11 cellular contexts compared by ENCODE assay signal in the genomic region with DNA sequence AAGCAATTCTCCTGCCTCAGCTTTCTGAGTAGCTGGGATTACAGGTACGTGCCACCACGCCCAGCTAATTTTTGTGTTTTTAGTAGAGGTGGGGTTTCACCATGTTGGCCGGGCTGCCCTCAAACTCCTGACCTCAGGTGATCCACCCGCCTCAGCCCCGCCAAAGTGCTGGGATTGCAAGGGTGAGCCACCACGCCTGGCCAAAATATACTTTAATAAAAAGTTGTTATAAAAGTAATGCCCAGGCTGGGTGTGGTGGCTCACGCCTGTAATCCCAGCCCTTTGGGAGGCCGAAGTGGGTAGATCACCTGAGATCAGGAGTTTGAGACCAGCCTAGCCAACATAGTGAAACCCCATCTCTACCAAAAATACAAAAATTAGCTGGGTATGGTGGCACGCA. TPM values are rescaled to one million over a fixed set of nuclear protein-coding genes. Genes with fewer than 3 reads are reported as not detected.
DNase-seq lines count a peak whose midpoint lies in the region; ATAC-seq and TF ChIP-seq lines count a peak whose summit lies in the region.
"Not testable (repeated sequence)": the region's sequence is repeated elsewhere in the genome, so short reads cannot be mapped to it uniquely, and the experiment has no call there.
"Had no signal": no experiment of that assay in that cellular context is flagged by ENCODE, and none has a peak within 500 bp of the region (broad histone marks: within the 10 kb centered on the region; RNA-seq: fewer than 3 reads in every experiment).

No MANE protein-coding gene starts in this region.

- H3K9me3 ChIP-seq in GM23248 (ENCODE audit: low read depth); PC-9 (ENCODE audit: insufficient read depth, low read depth); RWPE2 (ENCODE audit: severe bottlenecking); colonic mucosa; transverse colon: not testable (repeated sequence)

- not testable (repeated sequence) for TF ChIP-seq POLR2A in transverse colon (IDR thresholded peaks at IDR 0.05)

- POLR2A ChIA-PET in PC-9 (lab: Charles Lee; ENCODE audit: unreplicated experiment): not testable (repeated sequence)

- 97 to 99% methylated on average over 9 of the region's 9 CpGs for WGBS in GM23248 (ENCODE audit: low coverage in 1 of 2, low lambda C conversion rate in 2 of 2, missing lambda C conversion rate in 2 of 2), 2 experiments
- WGBS in transverse colon (ENCODE audit: low coverage in 1 of 2), 2 donors: 71 to 100% methylated on average over 1 to 9 of the region's 9 CpGs

- H3F3A ChIP-seq in GM23248 (ENCODE audit: insufficient read depth): peaks cover 44% of the 10 kb centered on the region
- peaks cover 42% of the 10 kb centered on the region for H3F3A ChIP-seq in PC-9 (ENCODE audit: insufficient read depth, low read depth)

- H3K9ac ChIP-seq in GM23248; colonic mucosa (ENCODE audit: low read depth in 2 of 2, low read length in 2 of 2): not testable (repeated sequence)

- BruUV-seq in PC-9 (replicated peaks; lab: Mats Ljungman, UMichigan): not testable (repeated sequence)

- H3K27ac ChIP-seq in GM23248 (peak overlapping the region; percentile 96), PC-9 (peak overlapping the region; percentile 90), RWPE2 (ENCODE audit: poor library complexity, severe bottlenecking) (peak overlapping the region; percentile 96), foreskin keratinocyte (peak overlapping the region; percentile 78), skin epidermis (peak overlapping the region in 11 of 21 experiments; percentile 15 to 67 (median 50)), transverse colon (peak overlapping the region in 1 of 4 donors; percentile 6)
- not testable (repeated sequence) for H3K27ac ChIP-seq in colonic mucosa

- TF ChIP-seq CTCF in PC-9 (conservative IDR thresholded peaks at IDR 0.05); RWPE2 (IDR thresholded peaks at IDR 0.05; ENCODE audit: poor library complexity, severe bottlenecking); colonic mucosa (IDR thresholded peaks at IDR 0.05); foreskin keratinocyte (conservative IDR thresholded peaks at IDR 0.05); transverse colon (IDR thresholded peaks at IDR 0.05): not testable (repeated sequence)

- H3K4me1 ChIP-seq in GM23248 (ENCODE audit: insufficient read depth) (peaks cover 33% of the 10 kb centered on the region), PC-9 (replicated peaks; ENCODE audit: insufficient read depth) (peaks cover 34% of the 10 kb centered on the region), RWPE2 (ENCODE audit: insufficient read depth, poor library complexity, severe bottlenecking) (peaks cover 39% of the 10 kb centered on the region), colonic mucosa (peaks cover 11% of the 10 kb centered on the region), foreskin keratinocyte (peaks cover 31% of the 10 kb centered on the region), transverse colon (peaks cover 0 to 45% (median 23%) of the 10 kb centered on the region in 4 donors)

- H3K4me3 ChIP-seq in GM23248; PC-9; RWPE2 (ENCODE audit: severe bottlenecking); colonic mucosa; skin epidermis; transverse colon: not testable (repeated sequence)

- H3K36me3 ChIP-seq in GM23248 (ENCODE audit: low read depth); PC-9 (ENCODE audit: low read depth); RWPE2 (ENCODE audit: low read depth); colonic mucosa; transverse colon: not testable (repeated sequence)

- ATAC-seq in RWPE2 (ENCODE audit: low read depth); foreskin keratinocyte: not testable (repeated sequence)

- intact Hi-C loops in PC-9 (cut with micrococcal nuclease; ENCODE audit: unreplicated experiment); colonic mucosa (cut with DNase I); transverse colon (cut with DNase I; ENCODE audit: low total_unique reads): not testable (repeated sequence)

- TF ChIP-seq EP300 in transverse colon (IDR thresholded peaks at IDR 0.05; ENCODE audit: low read depth): not testable (repeated sequence)

- not testable (repeated sequence) for DNase-seq in GM23248; PC-9; RWPE2 (ENCODE audit: low spot score); foreskin keratinocyte
- DNase-seq in colonic mucosa (peak; percentile 40), transverse colon (peak; percentile 39)

- not testable (repeated sequence) for H4K20me1 ChIP-seq in GM23248 (ENCODE audit: insufficient read depth); PC-9 (ENCODE audit: insufficient read depth)

- not testable (repeated sequence) for H3K4me2 ChIP-seq in GM23248 (ENCODE audit: unreplicated experiment); PC-9

- H3K79me2 ChIP-seq in GM23248 (ENCODE audit: insufficient read depth); PC-9 (ENCODE audit: low read depth): not testable (repeated sequence)

- not testable (repeated sequence) for H3K9me2 ChIP-seq in GM23248 (ENCODE audit: insufficient read depth); PC-9 (ENCODE audit: insufficient read depth)

- not testable (repeated sequence) for H2AFZ ChIP-seq in GM23248, PC-9

- in situ Hi-C loops in GM23248 (cut with MboI); transverse colon (cut with MboI; ENCODE audit: low pct_ligation_motif_present in 1 of 4, low pct_unique_long_range_greater_than_20kb in 1 of 4, low sequenced_read_pairs in 3 of 4): not testable (repeated sequence)

- CTCF ChIA-PET in PC-9 (lab: Charles Lee): not testable (repeated sequence)

- not testable (repeated sequence) for H3K27me3 ChIP-seq in GM23248 (replicated peaks; ENCODE audit: insufficient read depth); PC-9 (ENCODE audit: insufficient read depth, low read depth); RWPE2 (ENCODE audit: insufficient read depth, poor library complexity, severe bottlenecking); colonic mucosa; foreskin keratinocyte; transverse colon

RNA-seq across cellular contexts. Expression of a gene that starts 16.0 kb away (rescaled TPM):
- total RNA-seq in GM23248 (2014; rRNA removed; shearing (Covaris generic)): not detected in 2 replicates
- not detected in 2 replicates for polyA plus RNA-seq in GM23248 (2016; fragmentation: Nextera tagmentation; extraction: Ambion mirVana)
- 0.43 and 0.48 TPM in 2 replicates for total RNA-seq in PC-9 (2021)
- 1 to 10 TPM in 1 of 2 donors, under 1 TPM in 1; 0.77 to 2.1 TPM for total RNA-seq in colonic mucosa
- 0.53 and 0.71 TPM in 2 replicates for total RNA-seq in foreskin keratinocyte
- 0.62 and 0.77 TPM in 2 replicates for polyA plus RNA-seq in foreskin keratinocyte
- 1 to 10 TPM in 2 of 4 donors, not detected in 2; 1.7 to 5.3 TPM for total RNA-seq in transverse colon
- total RNA-seq: A172, H4, H9 had no signal
- polyA plus RNA-seq: CD14-positive monocyte had no signal
